11 cellular contexts compared by ENCODE assay signal in genomic region chr9:127809562-127810377, GRCh38. TPM values are rescaled to one million over a fixed set of nuclear protein-coding genes. Genes with fewer than 3 reads are reported as not detected.
DNase-seq lines count a peak whose midpoint lies in the region; ATAC-seq and TF ChIP-seq lines count a peak whose summit lies in the region.
"Had no signal": no experiment of that assay in that cellular context is flagged by ENCODE, and none has a peak within 500 bp of the region (broad histone marks: within the 10 kb centered on the region; RNA-seq: fewer than 3 reads in every experiment).

No MANE protein-coding gene starts in this region.

- H3K4me1 Mint-ChIP-seq in glutamatergic neuron (ENCODE audit: low read depth, unreplicated experiment) (no peaks in the 10 kb centered on the region), neural crest cell (peaks cover 9% of the 10 kb centered on the region)
- peaks cover 0 to 20% (median 9%) of the 10 kb centered on the region in 4 donors for H3K4me1 Mint-ChIP-seq in naive thymus-derived CD8-positive, alpha-beta T cell

- POLR2A ChIA-PET in naive thymus-derived CD8-positive, alpha-beta T cell (lab: Charles Lee), result no interaction called here

- H3K4me3 Mint-ChIP-seq in glutamatergic neuron (ENCODE audit: unreplicated experiment) (peak overlapping the region; percentile 52), neural crest cell (peak overlapping the region; percentile 41)
- no peak overlapping the region for H3K4me3 Mint-ChIP-seq in naive thymus-derived CD8-positive, alpha-beta T cell

- H3K36me3 Mint-ChIP-seq in glutamatergic neuron (ENCODE audit: unreplicated experiment) (no peaks in the 10 kb centered on the region), neural crest cell (ENCODE audit: low read depth) (peaks cover 5% of the 10 kb centered on the region)
- peaks cover 0 to 75% (median 0%) of the 10 kb centered on the region in 3 donors for H3K36me3 Mint-ChIP-seq in naive thymus-derived CD8-positive, alpha-beta T cell

- H3K9me3 Mint-ChIP-seq in glutamatergic neuron (ENCODE audit: unreplicated experiment), result no peaks in the 10 kb centered on the region
- H3K9me3 Mint-ChIP-seq in neural crest cell, result no peaks in the 10 kb centered on the region
- H3K9me3 Mint-ChIP-seq in naive thymus-derived CD8-positive, alpha-beta T cell, result no peaks in the 10 kb centered on the region

- H3K27ac Mint-ChIP-seq in glutamatergic neuron (ENCODE audit: unreplicated experiment) (no peak overlapping the region), neural crest cell (ENCODE audit: unreplicated experiment) (no peak overlapping the region)
- H3K27ac Mint-ChIP-seq in naive thymus-derived CD8-positive, alpha-beta T cell, result peak overlapping the region in 2 of 10 donors; percentile 34 to 39

- peak; percentile 64 for DNase-seq in ELF-1 (ENCODE audit: low read depth, low spot score)
- DNase-seq in RWPE2 (ENCODE audit: low spot score), result peak; percentile 57
- DNase-seq in glutamatergic neuron, result peak; percentile 71
- peak; percentile 29 for DNase-seq in neural crest cell (ENCODE audit: low read depth, low spot score)
- no peak for DNase-seq in effector CD4-positive, alpha-beta T cell
- DNase-seq in NCI-H1694 treated with DMSO at 0.1 percent for 48 hours (lab: John Stamatoyannopoulos, UW), result no peak
- DNase-seq in NCI-H2029 treated with DMSO at 0.1 percent for 48 hours (lab: John Stamatoyannopoulos, UW), result no peak
- DNase-seq in naive thymus-derived CD8-positive, alpha-beta T cell, result no peak
- DNase-seq: activated T-cell treated with anti-CD3 and anti-CD28 coated beads, Interleukin-2, amount 50 U/mL, for 48 hours; NCI-H526 treated with DMSO at 0.1 percent for 48 hours; tibial artery had no signal

- TF ChIP-seq CTCF in RWPE2 (IDR thresholded peaks at IDR 0.05; ENCODE audit: poor library complexity, severe bottlenecking) (no peak), glutamatergic neuron (IDR thresholded peaks at IDR 0.05; ENCODE audit: partially characterized antibody, unreplicated experiment) (no peak), neural crest cell (conservative IDR thresholded peaks at IDR 0.05) (no peak)

- H3K27ac ChIP-seq in RWPE2 (ENCODE audit: poor library complexity, severe bottlenecking), result no peak overlapping the region
- H3K27ac ChIP-seq: tibial artery had no signal

- H3K4me1 ChIP-seq in RWPE2 (ENCODE audit: insufficient read depth, poor library complexity, severe bottlenecking), result peaks cover 3% of the 10 kb centered on the region

- no peaks in the 10 kb centered on the region for H3K9me3 ChIP-seq in RWPE2 (ENCODE audit: severe bottlenecking)
- H3K9me3 ChIP-seq: tibial artery had no signal

- H3K36me3 ChIP-seq in RWPE2 (ENCODE audit: low read depth), result peaks cover 88% of the 10 kb centered on the region

- ATAC-seq in RWPE2 (ENCODE audit: low read depth), result peak; percentile 50
- no peak for ATAC-seq in naive thymus-derived CD8-positive, alpha-beta T cell

- H3K4me3 ChIP-seq in RWPE2 (ENCODE audit: severe bottlenecking), result no peak overlapping the region
- H3K4me3 ChIP-seq: tibial artery had no signal

- H3K27me3 ChIP-seq in RWPE2 (ENCODE audit: insufficient read depth, poor library complexity, severe bottlenecking), result no peaks in the 10 kb centered on the region
- H3K27me3 ChIP-seq: tibial artery had no signal

- H3K27me3 Mint-ChIP-seq in glutamatergic neuron (ENCODE audit: unreplicated experiment) (no peaks in the 10 kb centered on the region), neural crest cell (ENCODE audit: low read depth) (no peaks in the 10 kb centered on the region)
- H3K27me3 Mint-ChIP-seq in naive thymus-derived CD8-positive, alpha-beta T cell, result no peaks in the 10 kb centered on the region

RNA-seq across cellular contexts. Expression of gene FPGS, which starts 7.1 kb away (rescaled TPM):
- total RNA-seq in glutamatergic neuron (ENCODE audit: unreplicated experiment) (44.2 TPM), neural crest cell (64.6 and 69.9 TPM in 2 replicates)
- 100 to 1,000 TPM; 155 to 158 TPM for total RNA-seq in naive thymus-derived CD8-positive, alpha-beta T cell
- polyA plus RNA-seq in naive thymus-derived CD8-positive, alpha-beta T cell, result 10 to 100 TPM; 51.7 to 54.8 (median 53.4) TPM

RNA-seq across cellular contexts. Expression of gene CDK9, which starts 23.9 kb away (rescaled TPM):
- total RNA-seq in glutamatergic neuron (ENCODE audit: unreplicated experiment), result 83.9 TPM
- total RNA-seq in neural crest cell, result 77.0 and 84.8 TPM in 2 replicates
- total RNA-seq in naive thymus-derived CD8-positive, alpha-beta T cell, result 100 to 1,000 TPM; 142 to 147 TPM
- 10 to 100 TPM; 28.3 to 62.9 (median 38.9) TPM for polyA plus RNA-seq in naive thymus-derived CD8-positive, alpha-beta T cell

RNA-seq across cellular contexts. Expression of gene SH2D3C, which starts 31.3 kb away (rescaled TPM):
- total RNA-seq in glutamatergic neuron (ENCODE audit: unreplicated experiment) (71.7 TPM), neural crest cell (6.0 and 7.2 TPM in 2 replicates)
- 10 to 100 TPM; 42.8 to 45.1 TPM for total RNA-seq in naive thymus-derived CD8-positive, alpha-beta T cell
- 10 to 100 TPM; 13.8 to 50.8 (median 23.5) TPM for polyA plus RNA-seq in naive thymus-derived CD8-positive, alpha-beta T cell

RNA-seq across cellular contexts. Expression of gene ENG, which starts 44.7 kb away (rescaled TPM):
- total RNA-seq in glutamatergic neuron (ENCODE audit: unreplicated experiment), result not detected
- 2.6 and 3.3 TPM in 2 replicates for total RNA-seq in neural crest cell
- total RNA-seq in naive thymus-derived CD8-positive, alpha-beta T cell, result 10 to 100 TPM in 1 of 2 experiments, 1 to 10 TPM in 1; 9.4 to 10.2 TPM
- 1 to 10 TPM; 2.1 to 5.4 (median 4.4) TPM for polyA plus RNA-seq in naive thymus-derived CD8-positive, alpha-beta T cell

Comparison
In these comparisons a context has a peak if more than half of its experiments do, and no peak if none do; other contexts are left out.
1. DNase-seq: peak in ELF-1 (single experiment), RWPE2 (single experiment), glutamatergic neuron (single experiment) and neural crest cell (single experiment); none in effector CD4-positive, alpha-beta T cell (single experiment), NCI-H1694 treated with DMSO at 0.1 percent for 48 hours (single experiment), NCI-H2029 treated with DMSO at 0.1 percent for 48 hours (single experiment) and naive thymus-derived CD8-positive, alpha-beta T cell (0 of 10).
2. H3K4me3 Mint-ChIP-seq: peak in glutamatergic neuron (single experiment) and neural crest cell (single experiment); none in naive thymus-derived CD8-positive, alpha-beta T cell (0 of 10).